Comparison of ENCODE assay signal across 14 cellular contexts in the genomic region with DNA sequence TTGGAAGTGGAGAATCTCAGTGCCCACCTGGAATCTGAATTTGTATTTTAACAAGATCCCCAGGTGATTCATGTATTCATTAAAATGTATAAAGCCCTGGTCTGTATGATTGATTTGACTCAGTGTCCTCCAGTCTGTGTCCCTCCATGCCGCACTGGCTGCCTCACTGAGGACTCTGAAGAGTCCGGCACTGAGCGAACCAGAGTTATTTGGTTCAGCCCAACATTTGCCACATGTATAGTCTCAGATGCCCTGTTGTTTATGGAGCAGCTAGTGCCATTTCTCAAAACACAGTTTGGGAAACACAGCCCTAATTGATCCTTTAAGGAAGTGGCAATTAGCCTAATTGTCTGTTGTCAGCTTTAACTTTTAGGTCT. TPM values are rescaled to one million over a fixed set of nuclear protein-coding genes. Genes with fewer than 3 reads are reported as not detected.
DNase-seq lines count a peak whose midpoint lies in the region; ATAC-seq and TF ChIP-seq lines count a peak whose summit lies in the region.
"Had no signal": no experiment of that assay in that cellular context is flagged by ENCODE, and none has a peak within 500 bp of the region (broad histone marks: within the 10 kb centered on the region; RNA-seq: fewer than 3 reads in every experiment).

No MANE protein-coding gene starts in this region.

- H3K4me1 Mint-ChIP-seq in memory B cell: peaks cover 45% of the 10 kb centered on the region

- H3K27me3 ChIP-seq in Panc1 (ENCODE audit: control insufficient read depth, insufficient read depth, low read length) (no peaks in the 10 kb centered on the region), spleen (replicated peaks in 1 of 7) (no peaks in the 10 kb centered on the region)

- POLR2A ChIA-PET in Panc1 (lab: Charles Lee) (interaction anchor here (1.2 kb wide), 1 partner anchor 69 kb away, joined by 3 read pairs; no protein-coding TSS in a partner anchor), GM10248 (lab: Yijun Ruan, JAX) (interaction anchor here (0.8 kb wide), 1 partner anchor 68 kb away, joined by 4 read pairs; no protein-coding TSS in a partner anchor)

- H3K27me3 Mint-ChIP-seq in memory B cell: no peaks in the 10 kb centered on the region
- H3K27me3 Mint-ChIP-seq: activated CD4-positive, alpha-beta memory T cell treated with anti-CD3 and anti-CD28 coated beads for 36 hours had no signal

- H3K36me3 ChIP-seq in Panc1 (ENCODE audit: control insufficient read depth, insufficient read depth, low read length) (peaks cover 6% of the 10 kb centered on the region; the same call in 1 of the 2 replicates), spleen (peaks cover 0 to 58% (median 3%) of the 10 kb centered on the region in 6 donors)

- H3K9me3 Mint-ChIP-seq in memory B cell: no peaks in the 10 kb centered on the region
- H3K9me3 Mint-ChIP-seq: activated CD4-positive, alpha-beta memory T cell treated with anti-CD3 and anti-CD28 coated beads for 36 hours had no signal

- ATAC-seq in Panc1 (no peak), memory B cell (ENCODE audit: low read depth) (no peak)
- ATAC-seq: PC-3 had no signal

- no TSS peak for BruUV-seq in Panc1 (replicated peaks; lab: Mats Ljungman, UMichigan)

- intact Hi-C loops in Panc1 (cut with micrococcal nuclease; ENCODE audit: unreplicated experiment) (no loop called here), spleen (cut with DNase I; ENCODE audit: low total_unique reads) (no loop called here)

- WGBS in spleen, 5 donors: 83 to 99% (median 91%) methylated on average over 3 of the region's 3 CpGs

- H3K4me3 ChIP-seq in Panc1 (ENCODE audit: low read depth in 2 of 2, low read length in 2 of 2) (no peak overlapping the region), spleen (no peak overlapping the region)

- TF ChIP-seq POLR2A in spleen (IDR thresholded peaks at IDR 0.05): no peak

- CTCF ChIA-PET in Panc1 (lab: Charles Lee): interaction anchor here (0.8 kb wide), 1 partner anchor 10 kb away, joined by 3 read pairs; no protein-coding TSS in a partner anchor
- CTCF ChIA-PET in GM10248 (lab: Yijun Ruan, JAX): interaction anchor here (0.9 to 3.6 kb wide), 4 partner anchors 8 to 92 kb away, joined by 3 to 11 read pairs (median 8); partner anchors contain the start of gene DUSP1

- no peaks in the 10 kb centered on the region for H3K9me3 ChIP-seq in Panc1 (ENCODE audit: control insufficient read depth, insufficient read depth, low read depth, low read length)
- H3K9me3 ChIP-seq in spleen: no peaks in the 10 kb centered on the region

- in situ Hi-C loops in Panc1 (cut with HindIII; ENCODE audit: low pct_unique_long_range_greater_than_20kb, low sequenced_read_pairs): no loop called here

- DNase-seq in Panc1 (ENCODE audit: low read depth, low spot score) (no peak), memory B cell (ENCODE audit: low spot score in 2 of 2) (no peak), spleen (peak; percentile 55), GM10248 (ENCODE audit: extremely low spot score) (no peak), NCI-H2227 treated with DMSO at 0.1 percent for 48 hours (lab: John Stamatoyannopoulos, UW) (no peak)
- DNase-seq in activated CD8-positive, alpha-beta memory T cell treated with anti-CD3 and anti-CD28 coated beads, Interleukin-2, amount 50 U/mL, for 48 hours: no peak
- no peak for DNase-seq in stimulated activated CD4-positive, alpha-beta T cell treated with anti-CD3 and anti-CD28 coated beads, Interleukin-4, amount 100 ng/mL, for 1 hour
- DNase-seq: activated CD4-positive, alpha-beta memory T cell treated with anti-CD3 and anti-CD28 coated beads for 36 hours; kidney; midbrain; NCI-H345; PC-3; stimulated activated CD4-positive, alpha-beta T cell treated with anti-CD3 and anti-CD28 coated beads, Interleukin-15, amount 100 ng/mL, for 24 hours had no signal

- H3K36me3 Mint-ChIP-seq in memory B cell: peaks cover 13% of the 10 kb centered on the region

- TF ChIP-seq CTCF in C4-2B (conservative IDR thresholded peaks at IDR 0.05): no peak
- TF ChIP-seq CTCF in Panc1 (IDR thresholded peaks at IDR 0.05): no peak
- no peak for TF ChIP-seq CTCF in spleen (IDR thresholded peaks at IDR 0.05 in 8 of 11, conservative IDR thresholded peaks at IDR 0.05 in 3 of 11)
- TF ChIP-seq CTCF in GM10248 (IDR thresholded peaks at IDR 0.05; ENCODE audit: control extremely low read depth, extremely low read depth, low read depth, missing control alignments): no peak

- H3K27ac Mint-ChIP-seq in memory B cell: peak overlapping the region; percentile 67
- H3K27ac Mint-ChIP-seq: activated CD4-positive, alpha-beta memory T cell treated with anti-CD3 and anti-CD28 coated beads for 36 hours had no signal

- no peak overlapping the region for H3K4me3 Mint-ChIP-seq in memory B cell
- H3K4me3 Mint-ChIP-seq: activated CD4-positive, alpha-beta memory T cell treated with anti-CD3 and anti-CD28 coated beads for 36 hours had no signal

- H3K27ac ChIP-seq in C4-2B: peak overlapping the region; percentile 95; the same call in 1 of the 2 replicates
- peak overlapping the region; percentile 74 for H3K27ac ChIP-seq in Panc1 (ENCODE audit: low read length)
- peak overlapping the region; percentile 36 to 94 (median 74) for H3K27ac ChIP-seq in spleen

- H3K4me1 ChIP-seq in Panc1 (ENCODE audit: control insufficient read depth, insufficient read depth, low read length) (peaks cover 46% of the 10 kb centered on the region), spleen (peaks cover 33 to 98% (median 77%) of the 10 kb centered on the region in 6 donors)

RNA-seq across cellular contexts. Expression of gene ERGIC1, which starts 6.7 kb away (rescaled TPM):
- total RNA-seq in Panc1 (2021; ENCODE audit: unreplicated experiment): 206 TPM
- 419 TPM for polyA plus RNA-seq in Panc1 (2012; ENCODE audit: insufficient read length)
- 100 to 1,000 TPM in 6 of 7 donors, 10 to 100 TPM in 1; 96.6 to 166 (median 143) TPM for total RNA-seq in spleen
- 10 to 100 TPM; 36.9 to 84.6 (median 46.8) TPM for polyA plus RNA-seq in spleen
